27 cellular contexts compared by ENCODE assay signal in genomic region chr22:26995222-26995621, GRCh38.
A peak's percentile ranks its signal among the peaks of the same experiment; 100 is the strongest.
DNase-seq lines count a peak whose midpoint lies in the region; ATAC-seq, FAIRE-seq and TF ChIP-seq lines count a peak whose summit lies in the region.
"Had no signal": no experiment of that assay in that cellular context is flagged by ENCODE, and none has a peak within 500 bp of the region (broad histone marks: within the 10 kb centered on the region; RNA-seq: fewer than 3 reads in every experiment).

No MANE protein-coding gene starts in this region.

- H3K4me3 ChIP-seq in SJCRH30 = no peak overlapping the region
- no peak overlapping the region for H3K4me3 ChIP-seq in pancreas
- H3K4me3 ChIP-seq: left ventricle myocardium inferior, testis had no signal

- H3K4me1 ChIP-seq in SJCRH30 (peaks cover 11% of the 10 kb centered on the region), pancreas (peaks cover 4 to 7% (median 6%) of the 10 kb centered on the region in 3 donors)
- H3K4me1 ChIP-seq: left ventricle myocardium inferior, testis had no signal

- H3K36me3 ChIP-seq in SJCRH30 = no peaks in the 10 kb centered on the region
- no peaks in the 10 kb centered on the region for H3K36me3 ChIP-seq in pancreas
- H3K36me3 ChIP-seq: left ventricle myocardium inferior had no signal

- CTCF ChIA-PET in CD4-positive, alpha-beta T cell (lab: Charles Lee) = no interaction called here
- CTCF ChIA-PET in Calu3 (lab: Charles Lee) = interaction anchor here (0.6 kb wide), 1 partner anchor 54 kb away, joined by 3 read pairs; no protein-coding TSS in a partner anchor

- intact Hi-C loops in pancreas (cut with DNase I) = no loop called here
- intact Hi-C loops in CD4-positive, alpha-beta T cell (cut with DNase I, micrococcal nuclease) = no loop called here
- intact Hi-C loops in Calu3 (cut with micrococcal nuclease; ENCODE audit: unreplicated experiment) = no loop called here

- H3K4me3 Mint-ChIP-seq in CD4-positive, alpha-beta T cell = no peak overlapping the region
- H3K4me3 Mint-ChIP-seq in Calu3 (ENCODE audit: low read depth, unreplicated experiment) = no peak overlapping the region
- H3K4me3 Mint-ChIP-seq: activated CD4-positive, alpha-beta T cell treated with anti-CD3 and anti-CD28 coated beads, Interleukin-2, amount 10 ng/mL, durations not matched to agents 7 days and 5 days; CD8-positive, alpha-beta T cell; IgD-negative memory B cell had no signal

- H3K9me3 ChIP-seq in SJCRH30 (replicated peaks) (no peaks in the 10 kb centered on the region), pancreas (no peaks in the 10 kb centered on the region)
- H3K9me3 ChIP-seq in CD4-positive, alpha-beta T cell (ENCODE audit: control insufficient read depth, low read length) = no peaks in the 10 kb centered on the region
- H3K9me3 ChIP-seq: left ventricle myocardium inferior, testis had no signal

- no peak for FAIRE-seq in pancreas (lab: Jason Lieb, UNC)
- FAIRE-seq: A204.1, GM18507, islet of Langerhans had no signal

- no peaks in the 10 kb centered on the region for H3K36me3 Mint-ChIP-seq in CD4-positive, alpha-beta T cell (ENCODE audit: low read depth)
- no peaks in the 10 kb centered on the region for H3K36me3 Mint-ChIP-seq in Calu3 (ENCODE audit: insufficient read depth, unreplicated experiment)
- H3K36me3 Mint-ChIP-seq: CD8-positive, alpha-beta T cell; IgD-negative memory B cell had no signal

- H3K27ac Mint-ChIP-seq in CD4-positive, alpha-beta T cell = no peak overlapping the region
- no peak overlapping the region for H3K27ac Mint-ChIP-seq in Calu3 (ENCODE audit: unreplicated experiment)
- H3K27ac Mint-ChIP-seq: activated CD4-positive, alpha-beta T cell treated with anti-CD3 and anti-CD28 coated beads, Interleukin-2, amount 10 ng/mL, durations not matched to agents 7 days and 5 days; CD8-positive, alpha-beta T cell; IgD-negative memory B cell had no signal

- peak; percentile 90 to 95 (median 92) for ATAC-seq in pancreas
- no peak for ATAC-seq in CD4-positive, alpha-beta T cell (ENCODE audit: poor library complexity)
- ATAC-seq: CD8-positive, alpha-beta T cell; Panc1 had no signal

- WGBS in pancreas, 2 donors = 14 to 37% methylated on average over 3 of the region's 3 CpGs

- TF ChIP-seq CTCF in pancreas (IDR thresholded peaks at IDR 0.05) (no peak), Calu3 (IDR thresholded peaks at IDR 0.05; ENCODE audit: unreplicated experiment) (no peak)
- TF ChIP-seq CTCF in CD4-positive, alpha-beta T cell (IDR thresholded peaks at IDR 0.05) = no peak

- BruUV-seq in Calu3 (replicated peaks; lab: Mats Ljungman, UMichigan) = no TSS peak

- peak; percentile 31 for DNase-seq in NCI-H1092 treated with DMSO at 0.1 percent for 48 hours (lab: John Stamatoyannopoulos, UW)
- DNase-seq in NCI-H1092 (lab: John Stamatoyannopoulos, UW) = no peak
- DNase-seq in NCI-H1694 (lab: John Stamatoyannopoulos, UW) = peak; percentile 14
- peak; percentile 25 to 51 for DNase-seq in SJCRH30
- DNase-seq in pancreas = peak in 4 of 6 donors; percentile 52 to 84 (median 70)
- DNase-seq in stimulated activated CD8-positive, alpha-beta memory T cell treated with anti-CD3 and anti-CD28 coated beads, Interleukin-4, amount 100 ng/mL, for 48 hours = no peak
- DNase-seq in CD4-positive, alpha-beta T cell = no peak
- DNase-seq in Calu3 = no peak
- DNase-seq: activated CD4-positive, alpha-beta T cell treated with anti-CD3 and anti-CD28 coated beads, Interleukin-2, amount 10 ng/mL, durations not matched to agents 7 days and 5 days; activated naive CD4-positive, alpha-beta T cell; activated T-cell treated with anti-CD3 and anti-CD28 coated beads, Interleukin-2, amount 50 U/mL, for 48 hours; CD8-positive, alpha-beta T cell; H7; left ventricle myocardium inferior; mesendoderm; NCI-H1417; NCI-H226; SHP77 treated with DMSO at 0.1 percent for 48 hours; stimulated activated naive CD4-positive, alpha-beta T cell treated with Interleukin-2 at 50 U/mL for 16 hours; SW 1271; T1000; testis had no signal

- H3K27ac ChIP-seq in SJCRH30 = no peak overlapping the region
- peak overlapping the region in 1 of 4 donors; percentile 37 for H3K27ac ChIP-seq in pancreas
- no peak overlapping the region for H3K27ac ChIP-seq in CD4-positive, alpha-beta T cell (ENCODE audit: low read depth, low read length)
- H3K27ac ChIP-seq: left ventricle myocardium inferior, testis had no signal

- H3K4me1 Mint-ChIP-seq in CD4-positive, alpha-beta T cell (ENCODE audit: low read depth) = no peaks in the 10 kb centered on the region
- H3K4me1 Mint-ChIP-seq in Calu3 (ENCODE audit: low read depth, unreplicated experiment) = no peaks in the 10 kb centered on the region
- H3K4me1 Mint-ChIP-seq: activated CD4-positive, alpha-beta T cell treated with anti-CD3 and anti-CD28 coated beads, Interleukin-2, amount 10 ng/mL, durations not matched to agents 7 days and 5 days had no signal

- no peaks in the 10 kb centered on the region for H3K27me3 Mint-ChIP-seq in CD4-positive, alpha-beta T cell
- peaks cover 80% of the 10 kb centered on the region for H3K27me3 Mint-ChIP-seq in Calu3 (ENCODE audit: unreplicated experiment)
- H3K27me3 Mint-ChIP-seq: activated CD4-positive, alpha-beta T cell treated with anti-CD3 and anti-CD28 coated beads, Interleukin-2, amount 10 ng/mL, durations not matched to agents 7 days and 5 days had no signal

- no peaks in the 10 kb centered on the region for H3K9me3 Mint-ChIP-seq in CD4-positive, alpha-beta T cell
- H3K9me3 Mint-ChIP-seq in Calu3 (ENCODE audit: low read depth, unreplicated experiment) = no peaks in the 10 kb centered on the region
- H3K9me3 Mint-ChIP-seq: activated CD4-positive, alpha-beta T cell treated with anti-CD3 and anti-CD28 coated beads, Interleukin-2, amount 10 ng/mL, durations not matched to agents 7 days and 5 days; CD8-positive, alpha-beta T cell had no signal

- POLR2A ChIA-PET in CD4-positive, alpha-beta T cell (lab: Charles Lee) = no interaction called here

- H3K27me3 ChIP-seq in SJCRH30 (no peaks in the 10 kb centered on the region), pancreas (no peaks in the 10 kb centered on the region)
- no peaks in the 10 kb centered on the region for H3K27me3 ChIP-seq in CD4-positive, alpha-beta T cell (ENCODE audit: control insufficient read depth, insufficient read depth, low read length)
- H3K27me3 ChIP-seq: testis had no signal

Comparison
In these comparisons a context has a peak if more than half of its experiments do, and no peak if none do; other contexts are left out.
1. DNase-seq: peak in NCI-H1092 treated with DMSO at 0.1 percent for 48 hours (single experiment), NCI-H1694 (single experiment), SJCRH30 (2 of 2) and pancreas (4 of 6); none in NCI-H1092 (single experiment), stimulated activated CD8-positive, alpha-beta memory T cell treated with anti-CD3 and anti-CD28 coated beads, Interleukin-4, amount 100 ng/mL, for 48 hours (single experiment), CD4-positive, alpha-beta T cell (0 of 10) and Calu3 (single experiment).